Comparison of ENCODE assay signal across 1 cellular context in the genomic region with DNA sequence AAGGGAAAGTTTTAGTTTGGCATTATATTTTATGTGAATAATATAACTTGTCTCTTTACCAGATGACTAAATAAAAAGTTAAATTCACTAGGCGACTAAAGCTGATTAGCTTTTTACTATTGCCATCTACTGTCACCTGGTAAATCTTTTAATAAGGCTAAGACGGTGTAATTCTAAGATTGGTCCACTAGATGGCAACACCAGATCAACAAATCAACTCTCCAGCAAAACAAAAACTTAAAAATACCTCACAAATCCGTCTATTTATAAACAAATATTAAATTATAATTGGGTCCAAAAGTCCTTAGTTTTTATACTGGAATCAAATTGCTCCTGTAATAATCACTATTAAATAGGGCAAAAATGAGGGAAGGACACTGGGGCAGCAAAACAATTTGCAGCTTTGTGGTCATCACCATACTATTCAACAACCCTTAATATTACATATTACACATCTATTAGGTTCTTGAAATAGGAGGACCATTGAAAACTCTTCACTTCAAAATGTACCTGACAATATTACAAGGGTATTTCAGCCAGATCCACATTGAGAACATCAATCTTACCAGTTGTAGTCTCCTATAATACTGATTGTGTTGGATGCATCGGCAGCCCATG.
TF ChIP-seq lines count a peak whose summit lies in the region.

No MANE protein-coding gene starts in this region.

TF ChIP-seq in HEK293T, 16 proteins besides CTCF, POLR2A, EP300 and RAD21 (continued from another document):
- TF ChIP-seq ZNF384 (IDR thresholded peaks at IDR 0.05), result no peak
- TF ChIP-seq HDGF (IDR thresholded peaks at IDR 0.05; ENCODE audit: borderline replicate concordance), result no peak
- no peak for TF ChIP-seq SP1 (IDR thresholded peaks at IDR 0.05)
